In the genomic region with DNA sequence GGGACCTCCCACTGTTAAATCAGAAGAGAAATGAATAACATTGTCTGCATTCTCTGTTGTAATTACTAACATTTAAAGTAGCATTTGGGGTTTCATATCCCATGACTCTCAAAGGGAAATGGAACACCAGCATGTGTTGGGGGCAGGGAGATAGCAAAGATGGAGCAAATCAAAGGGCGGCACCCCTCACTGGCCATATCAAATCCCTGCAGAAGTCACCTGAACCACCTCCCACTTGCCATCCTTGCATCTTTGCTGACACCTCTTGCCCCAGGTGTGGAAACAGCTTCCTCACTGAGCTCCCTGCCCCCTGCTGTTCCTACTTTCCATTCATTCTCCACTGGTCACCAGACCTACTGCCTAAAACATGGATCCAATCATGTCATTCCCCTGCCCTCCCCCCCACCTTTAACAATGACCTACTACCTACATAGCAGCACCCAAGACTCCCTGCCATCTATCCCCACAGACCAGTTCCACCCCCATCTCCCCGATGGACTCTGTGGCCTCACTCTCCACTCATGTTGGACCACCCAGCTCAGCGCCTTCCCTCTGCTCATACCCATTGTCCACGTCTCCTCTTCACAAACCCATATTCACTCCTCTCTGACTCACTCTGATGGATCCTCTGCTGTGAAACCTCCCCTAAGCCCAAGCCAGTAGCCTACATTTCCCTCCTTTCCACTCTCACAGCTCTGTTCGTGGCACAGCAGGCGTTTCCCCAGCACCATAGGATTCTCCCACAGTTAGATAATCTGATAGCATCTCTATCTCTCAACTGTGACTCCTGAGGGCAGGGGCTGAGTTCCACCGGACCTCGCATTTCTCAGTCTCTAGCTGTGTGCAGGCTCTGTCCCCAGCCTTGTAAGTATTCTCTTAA, we compare ENCODE assay signal across 29 cellular contexts. TPM values are rescaled to one million over a fixed set of nuclear protein-coding genes. Genes with fewer than 3 reads are reported as not detected.
DNase-seq lines count a peak whose midpoint lies in the region; FAIRE-seq and TF ChIP-seq lines count a peak whose summit lies in the region.
"Had no signal": no experiment of that assay in that cellular context is flagged by ENCODE, and none has a peak within 500 bp of the region (broad histone marks: within the 10 kb centered on the region; RNA-seq: fewer than 3 reads in every experiment).

No MANE protein-coding gene starts in this region.

- H3K9me3 ChIP-seq in SJSA1 (replicated peaks) (no peaks in the 10 kb centered on the region), endodermal cell (ENCODE audit: control insufficient read depth, low read length) (no peaks in the 10 kb centered on the region), osteoblast (ENCODE audit: low read depth, low read length) (no peaks in the 10 kb centered on the region), kidney (ENCODE audit: control insufficient read depth in 1 of 2, low read length in 2 of 2) (no peaks in the 10 kb centered on the region), esophagus squamous epithelium (no peaks in the 10 kb centered on the region)
- H3K9me3 ChIP-seq: Caco-2 had no signal

- 88 to 94% methylated on average over 4 to 8 of the region's 8 CpGs for WGBS in endodermal cell (ENCODE audit: insufficient coverage in 1 of 2, insufficient read length in 1 of 2), 2 experiments
- 90 to 91% methylated on average over 8 of the region's 8 CpGs for WGBS in esophagus squamous epithelium, 2 donors

- H3K9me3 Mint-ChIP-seq in endodermal cell = no peaks in the 10 kb centered on the region
- H3K9me3 Mint-ChIP-seq: CD8-positive, alpha-beta T cell had no signal

- no peak for TF ChIP-seq CTCF in endodermal cell (conservative IDR thresholded peaks at IDR 0.05)
- no peak for TF ChIP-seq CTCF in osteoblast (IDR thresholded peaks at IDR 0.05; ENCODE audit: extremely low read depth, low read depth, low read length)
- no peak for TF ChIP-seq CTCF in kidney (IDR thresholded peaks at IDR 0.05; ENCODE audit: borderline replicate concordance, extremely low read depth, insufficient read depth)
- no peak for TF ChIP-seq CTCF in esophagus squamous epithelium (IDR thresholded peaks at IDR 0.05)

- H3K4me1 ChIP-seq in SJSA1 (replicated peaks) (peaks cover 24% of the 10 kb centered on the region), endodermal cell (ENCODE audit: control insufficient read depth, insufficient read depth, low read length) (peaks cover 3% of the 10 kb centered on the region), osteoblast (ENCODE audit: insufficient read depth, low read length) (peaks cover 8% of the 10 kb centered on the region), kidney (ENCODE audit: control insufficient read depth in 1 of 2, insufficient read depth in 1 of 2, low read depth in 1 of 2, low read length in 2 of 2) (no peaks in the 10 kb centered on the region), esophagus squamous epithelium (peaks cover 0 to 9% (median 0%) of the 10 kb centered on the region in 3 donors)
- H3K4me1 ChIP-seq: Caco-2 had no signal

- H3K9ac ChIP-seq in endodermal cell (ENCODE audit: extremely low read depth, low read length, poor library complexity, severe bottlenecking) (no peak overlapping the region), kidney (ENCODE audit: low read length in 2 of 2) (no peak overlapping the region)

- DNase-seq in NCI-H146 (lab: John Stamatoyannopoulos, UW) (peak; percentile 30), SJSA1 (ENCODE audit: low read depth in 1 of 2, low spot score in 2 of 2) (peak; percentile 48 to 65), endodermal cell (peak; percentile 72), osteoblast (ENCODE audit: insufficient read length, low spot score, missing footprints) (no peak), kidney (no peak), erythroblast (lab: John Stamatoyannopoulos, UW) (no peak), esophagus squamous epithelium (lab: John Stamatoyannopoulos, UW) (no peak)
- DNase-seq: C1 segment of cervical spinal cord; Caco-2; CD8-positive, alpha-beta T cell; GOT3; HCEC 1CT; MV-4-11; NCI-H1105; NCI-H1436 treated with DMSO at 0.1 percent for 48 hours; NCI-H2029; NCI-H446; NCI-H526; SHP77 treated with DMSO at 0.1 percent for 48 hours had no signal

- TF ChIP-seq POLR2A in erythroblast (IDR thresholded peaks at IDR 0.05; ENCODE audit: low read length) (no peak), esophagus squamous epithelium (IDR thresholded peaks at IDR 0.05) (no peak)

- H3K79me2 ChIP-seq in osteoblast (ENCODE audit: insufficient read depth, low read length) = no peaks in the 10 kb centered on the region

- no peak overlapping the region for H3K4me2 ChIP-seq in osteoblast (ENCODE audit: insufficient read depth, low read length)

- H3K36me3 ChIP-seq in SJSA1 (no peaks in the 10 kb centered on the region), endodermal cell (ENCODE audit: control insufficient read depth, insufficient read depth, low read length) (no peaks in the 10 kb centered on the region), osteoblast (ENCODE audit: insufficient read depth, low read length) (no peaks in the 10 kb centered on the region), kidney (ENCODE audit: control insufficient read depth in 1 of 2, insufficient read depth in 2 of 2, low read length in 2 of 2) (no peaks in the 10 kb centered on the region), esophagus squamous epithelium (no peaks in the 10 kb centered on the region)

- H2AFZ ChIP-seq in osteoblast (ENCODE audit: low read length) = peak overlapping the region; percentile 32

- no peak for FAIRE-seq in kidney (lab: Jason Lieb, UNC)
- FAIRE-seq: G401.6, GM12878, K562 had no signal

- H3K36me3 Mint-ChIP-seq in endodermal cell (ENCODE audit: low read depth) = no peaks in the 10 kb centered on the region
- H3K36me3 Mint-ChIP-seq: CD8-positive, alpha-beta T cell had no signal

- H3K27me3 ChIP-seq in SJSA1 (replicated peaks) = no peaks in the 10 kb centered on the region
- peaks cover 35% of the 10 kb centered on the region for H3K27me3 ChIP-seq in endodermal cell (ENCODE audit: control insufficient read depth, insufficient read depth, low read length, poor library complexity, severe bottlenecking)
- H3K27me3 ChIP-seq in osteoblast (ENCODE audit: insufficient read depth, low read length) = no peaks in the 10 kb centered on the region
- H3K27me3 ChIP-seq in esophagus squamous epithelium = no peaks in the 10 kb centered on the region

- H3K4me3 ChIP-seq in SJSA1 (no peak overlapping the region), endodermal cell (ENCODE audit: low read length) (no peak overlapping the region), osteoblast (ENCODE audit: insufficient read depth, low read length) (no peak overlapping the region), kidney (ENCODE audit: low read length in 2 of 2) (no peak overlapping the region), esophagus squamous epithelium (no peak overlapping the region)
- H3K4me3 ChIP-seq: GM12878, K562, SK-N-MC had no signal

- no peaks in the 10 kb centered on the region for H4K20me1 ChIP-seq in osteoblast (ENCODE audit: insufficient read depth, low read length)

- peaks cover 81% of the 10 kb centered on the region for H3K27me3 Mint-ChIP-seq in endodermal cell (ENCODE audit: insufficient read depth)

- H3K27ac Mint-ChIP-seq in endodermal cell = no peak overlapping the region
- H3K27ac Mint-ChIP-seq: CD8-positive, alpha-beta T cell had no signal

- intact Hi-C loops in kidney (cut with DNase I) = no loop called here
- intact Hi-C loops in esophagus squamous epithelium (cut with DNase I) = loop anchor here (10.0 kb wide), 1 partner anchor 123 kb away; no protein-coding TSS in a partner anchor

- H3K27ac ChIP-seq in SJSA1 (peak overlapping the region; percentile 43), endodermal cell (ENCODE audit: low read depth, low read length) (no peak overlapping the region), osteoblast (ENCODE audit: low read depth, low read length) (no peak overlapping the region), kidney (ENCODE audit: low read depth in 2 of 2, low read length in 2 of 2) (no peak overlapping the region), esophagus squamous epithelium (no peak overlapping the region)
- H3K27ac ChIP-seq: RWPE1, SK-N-MC had no signal

- no peak overlapping the region for H3K4me3 Mint-ChIP-seq in endodermal cell
- H3K4me3 Mint-ChIP-seq: CD8-positive, alpha-beta T cell had no signal

- peaks cover 27% of the 10 kb centered on the region for H3K4me1 Mint-ChIP-seq in endodermal cell

RNA-seq across cellular contexts. Expression of a gene that starts 55.9 kb away (rescaled TPM):
- not detected in 2 replicates for total RNA-seq in SJSA1 (2014; rRNA removed; shearing (Covaris generic))
- total RNA-seq in endodermal cell (not detected), osteoblast (not detected in 2 replicates), kidney (0.28 TPM), esophagus squamous epithelium (not detected)
- polyA plus RNA-seq in endodermal cell (2013, experiment 1 of 2) = 1.6 TPM
- polyA plus RNA-seq in endodermal cell (2013, experiment 2 of 2) = 1.4 TPM
- polyA plus RNA-seq in kidney (ENCODE audit: insufficient read depth, low read depth, low replicate concordance) = 0.75 TPM
- total RNA-seq: A673; Caco-2; CD8-positive, alpha-beta T cell; GM12878; HT-29; K562; LHCN-M2; MCF 10A; OCI-LY7 had no signal
- polyA plus RNA-seq: GM12878 had no signal

Comparison
In these comparisons a context has a peak if more than half of its experiments do, and no peak if none do; other contexts are left out.
1. DNase-seq: peak in NCI-H146 (single experiment), SJSA1 (2 of 2) and endodermal cell (single experiment); none in osteoblast (single experiment), kidney (single experiment), erythroblast (0 of 2) and esophagus squamous epithelium (single experiment).